In the genomic region with DNA sequence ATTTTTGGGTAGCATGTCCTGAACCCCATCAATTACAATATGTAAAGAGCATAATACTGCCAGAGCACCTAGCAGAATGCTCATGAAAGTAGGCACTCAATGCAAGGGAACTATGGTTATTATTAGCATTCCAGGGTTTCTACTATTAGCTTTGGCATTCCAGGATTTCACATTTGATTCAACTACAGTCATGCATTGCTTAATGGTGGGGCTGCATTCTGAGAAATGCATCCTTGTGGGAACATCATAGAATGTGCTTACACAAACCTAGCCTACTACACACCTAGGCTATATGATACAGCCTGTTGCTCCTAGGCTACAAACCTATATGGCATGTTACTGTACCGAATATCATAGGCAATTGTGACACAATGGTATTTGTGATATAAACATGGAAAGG, we compare ENCODE assay signal across 31 cellular contexts.
DNase-seq lines count a peak whose midpoint lies in the region; ATAC-seq, FAIRE-seq and TF ChIP-seq lines count a peak whose summit lies in the region.
"Had no signal": no experiment of that assay in that cellular context is flagged by ENCODE, and none has a peak within 500 bp of the region (broad histone marks: within the 10 kb centered on the region; RNA-seq: fewer than 3 reads in every experiment).

No MANE protein-coding gene starts in this region.

- H2BK12ac ChIP-seq in H1 (ENCODE audit: low read depth, low read length): peak overlapping the region; percentile 81; the same call in 1 of the 2 replicates

- H3K4me1 Mint-ChIP-seq in naive thymus-derived CD4-positive, alpha-beta T cell: no peaks in the 10 kb centered on the region
- H3K4me1 Mint-ChIP-seq: activated CD4-positive, alpha-beta memory T cell treated with anti-CD3 and anti-CD28 coated beads, Interleukin-2, amount 10 ng/mL, durations not matched to agents 7 days and 5 days; CD8-positive, alpha-beta memory T cell had no signal

- no peaks in the 10 kb centered on the region for H4K20me1 ChIP-seq in H1 (replicated peaks in 1 of 2; ENCODE audit: control insufficient read depth in 1 of 2, insufficient read depth in 2 of 2, low read length in 2 of 2)

- H3K79me2 ChIP-seq in H1 (ENCODE audit: control insufficient read depth in 1 of 2, insufficient read depth in 2 of 2, low read length in 2 of 2): no peaks in the 10 kb centered on the region

- H3K4me3 ChIP-seq in HEK293 (ENCODE audit: low read depth, low read length) (no peak overlapping the region), H1 (ENCODE audit: extremely low read depth in 1 of 4, insufficient read depth in 2 of 4, low read depth in 3 of 4, low read length in 4 of 4) (no peak overlapping the region)
- H3K4me3 ChIP-seq in naive thymus-derived CD4-positive, alpha-beta T cell (ENCODE audit: low read length): no peak overlapping the region
- H3K4me3 ChIP-seq: gastrocnemius medialis, ovary, thoracic aorta had no signal

- H3K27me3 ChIP-seq in H1 (replicated peaks in 1 of 4; ENCODE audit: control insufficient read depth in 3 of 4, extremely low read depth in 1 of 4, insufficient read depth in 3 of 4, low read length in 3 of 4): no peaks in the 10 kb centered on the region
- H3K27me3 ChIP-seq in naive thymus-derived CD4-positive, alpha-beta T cell (ENCODE audit: control insufficient read depth in 2 of 2, insufficient read depth in 2 of 2, low read length in 2 of 2): no peaks in the 10 kb centered on the region
- H3K27me3 ChIP-seq: BE2C, gastrocnemius medialis, ovary had no signal

- H3K4me2 ChIP-seq in H1 (ENCODE audit: insufficient read depth in 1 of 2, low read depth in 2 of 2, low read length in 2 of 2): no peak overlapping the region

- peak overlapping the region; percentile 3; the same call in 1 of the 2 replicates for H2BK20ac ChIP-seq in H1 (ENCODE audit: low read length)

- H3K14ac ChIP-seq in H1 (ENCODE audit: insufficient read length): no peak overlapping the region

- ATAC-seq in left ventricle myocardium superior: no peak
- ATAC-seq in naive thymus-derived CD4-positive, alpha-beta T cell: no peak
- ATAC-seq: gastrocnemius medialis, HCT116, left colon had no signal

- H3K4me1 ChIP-seq in HEK293 (ENCODE audit: control insufficient read depth, insufficient read depth, low read length) (no peaks in the 10 kb centered on the region), H1 (replicated peaks in 1 of 4; ENCODE audit: control insufficient read depth in 3 of 4, insufficient read depth in 4 of 4, low read length in 3 of 4) (peaks cover 0 to 7% (median 4%) of the 10 kb centered on the region in 4 experiments; a peak in 4 of 7 replicates)
- no peaks in the 10 kb centered on the region for H3K4me1 ChIP-seq in naive thymus-derived CD4-positive, alpha-beta T cell (ENCODE audit: control insufficient read depth in 2 of 2, insufficient read depth in 2 of 2, low read length in 2 of 2)
- H3K4me1 ChIP-seq: BE2C had no signal

- CTCF ChIA-PET in HEK293 (lab: Yijun Ruan, JAX): no interaction called here
- CTCF ChIA-PET in H1 (lab: Charles Lee; ENCODE audit: partially characterized antibody): interaction anchor here (0.8 to 1.0 kb wide), 2 partner anchors 44 to 46 kb away, joined by 3 read pairs; no protein-coding TSS in a partner anchor
- CTCF ChIA-PET in naive thymus-derived CD4-positive, alpha-beta T cell (lab: Charles Lee): no interaction called here

- no peak overlapping the region for H3K4ac ChIP-seq in H1 (replicated peaks; ENCODE audit: insufficient read length, low read depth, low read length)

- H3K27ac Mint-ChIP-seq in naive thymus-derived CD4-positive, alpha-beta T cell: no peak overlapping the region
- H3K27ac Mint-ChIP-seq: activated CD4-positive, alpha-beta memory T cell treated with anti-CD3 and anti-CD28 coated beads, Interleukin-2, amount 10 ng/mL, durations not matched to agents 7 days and 5 days; activated naive CD4-positive, alpha-beta T cell treated with anti-CD3 and anti-CD28 coated beads for 36 hours; CD8-positive, alpha-beta memory T cell; stimulated activated naive CD8-positive, alpha-beta T cell treated with anti-CD3 and anti-CD28 coated beads, Interleukin-15, Interleukin-2, amounts not matched to agents 100 ng/mL and 50 ng/mL, for 24 hours had no signal

- H3K27me3 Mint-ChIP-seq in naive thymus-derived CD4-positive, alpha-beta T cell: no peaks in the 10 kb centered on the region
- H3K27me3 Mint-ChIP-seq: stimulated activated naive CD8-positive, alpha-beta T cell treated with anti-CD3 and anti-CD28 coated beads, Interleukin-15, Interleukin-2, amounts not matched to agents 100 ng/mL and 50 ng/mL, for 24 hours had no signal

- 0 out of 2 replicates have a peak overlapping the region, but pooled peaks have one; percentile 34 for H2AK5ac ChIP-seq in H1 (ENCODE audit: low read depth, low read length)

- no peak overlapping the region for H4K91ac ChIP-seq in H1 (replicated peaks; ENCODE audit: insufficient read length, low read length)

- no peak overlapping the region for H2BK5ac ChIP-seq in H1 (ENCODE audit: low read depth, low read length)

- H3K27ac ChIP-seq in HEK293 (ENCODE audit: extremely low read depth, low read depth, low read length) (no peak overlapping the region), H1 (ENCODE audit: low read depth, low read length) (no peak overlapping the region)
- H3K27ac ChIP-seq in naive thymus-derived CD4-positive, alpha-beta T cell (ENCODE audit: low read depth, low read length): no peak overlapping the region
- H3K27ac ChIP-seq: gastrocnemius medialis, ovary, thoracic aorta had no signal

- no peak for TF ChIP-seq POLR2A in H1 (IDR thresholded peaks at IDR 0.05; ENCODE audit: control extremely low read depth in 1 of 2, low read depth in 2 of 2, low read length in 2 of 2)

- H3K18ac ChIP-seq in H1 (ENCODE audit: extremely low read depth, low read length): no peak overlapping the region

- H3K36me3 Mint-ChIP-seq in naive thymus-derived CD4-positive, alpha-beta T cell: no peaks in the 10 kb centered on the region
- H3K36me3 Mint-ChIP-seq: CD8-positive, alpha-beta memory T cell had no signal

- no peak overlapping the region for H3K4me3 Mint-ChIP-seq in naive thymus-derived CD4-positive, alpha-beta T cell
- H3K4me3 Mint-ChIP-seq: activated CD4-positive, alpha-beta memory T cell treated with anti-CD3 and anti-CD28 coated beads, Interleukin-2, amount 10 ng/mL, durations not matched to agents 7 days and 5 days; activated naive CD4-positive, alpha-beta T cell treated with anti-CD3 and anti-CD28 coated beads for 36 hours; CD8-positive, alpha-beta memory T cell; stimulated activated naive CD8-positive, alpha-beta T cell treated with anti-CD3 and anti-CD28 coated beads, Interleukin-15, Interleukin-2, amounts not matched to agents 100 ng/mL and 50 ng/mL, for 24 hours had no signal

- TF ChIP-seq CTCF in HEK293 (tag by site-specific recombination; IDR thresholded peaks at IDR 0.05): no peak
- no peak for TF ChIP-seq CTCF in H1 (IDR thresholded peaks at IDR 0.05; ENCODE audit: control extremely low read depth in 1 of 3, insufficient read depth in 1 of 3, low read depth in 1 of 3, low read length in 3 of 3)

- no peak overlapping the region for H3K23ac ChIP-seq in H1 (ENCODE audit: insufficient read length)

- POLR2A ChIA-PET in HEK293 (lab: Yijun Ruan, JAX) (no interaction called here), H1 (lab: Charles Lee; ENCODE audit: partially characterized antibody) (no interaction called here)
- POLR2A ChIA-PET in naive thymus-derived CD4-positive, alpha-beta T cell (lab: Charles Lee): no interaction called here

- H2BK15ac ChIP-seq in H1 (ENCODE audit: low read length): no peak overlapping the region

- H4K8ac ChIP-seq in H1 (ENCODE audit: extremely low read depth, insufficient read depth, low read length): no peak overlapping the region

- peak; percentile 26 for DNase-seq in AG08395 (ENCODE audit: low spot score)
- DNase-seq in H1 (ENCODE audit: low read depth in 1 of 2, low spot score in 2 of 2): no peak
- DNase-seq in kidney glomerular epithelial cell (lab: John Stamatoyannopoulos, UW): peak; percentile 6
- no peak for DNase-seq in GM19240 (ENCODE audit: insufficient read length, low spot score)
- no peak for DNase-seq in left ventricle myocardium superior
- no peak for DNase-seq in mucosa of gallbladder (ENCODE audit: low spot score)
- DNase-seq in naive thymus-derived CD4-positive, alpha-beta T cell: no peak
- DNase-seq: activated CD4-positive, alpha-beta memory T cell treated with anti-CD3 and anti-CD28 coated beads, Interleukin-2, amount 10 ng/mL, durations not matched to agents 7 days and 5 days; activated CD4-positive, CD25-positive, alpha-beta regulatory T cell treated with anti-CD3 and anti-CD28 coated beads, Interleukin-2, amount 50 U/mL, for 72 hours; activated CD8-positive, alpha-beta memory T cell treated with anti-CD3 and anti-CD28 coated beads, Interleukin-2, amount 50 U/mL, for 4 hours; activated naive CD4-positive, alpha-beta T cell treated with anti-CD3 and anti-CD28 coated beads for 36 hours; amniotic stem cell; BE2C; CD8-positive, alpha-beta memory T cell; gastrocnemius medialis; left colon; mammary epithelial cell; NCI-H1048; NCI-H1694; NCI-H446; NCI-H748 treated with DMSO at 0.1 percent for 48 hours; ovary; SHP77 treated with DMSO at 0.1 percent for 48 hours; small intestine had no signal

- no peaks in the 10 kb centered on the region for H3K9me3 Mint-ChIP-seq in naive thymus-derived CD4-positive, alpha-beta T cell
- H3K9me3 Mint-ChIP-seq: activated CD4-positive, alpha-beta memory T cell treated with anti-CD3 and anti-CD28 coated beads, Interleukin-2, amount 10 ng/mL, durations not matched to agents 7 days and 5 days; activated naive CD4-positive, alpha-beta T cell treated with anti-CD3 and anti-CD28 coated beads for 36 hours; CD8-positive, alpha-beta memory T cell; stimulated activated naive CD8-positive, alpha-beta T cell treated with anti-CD3 and anti-CD28 coated beads, Interleukin-15, Interleukin-2, amounts not matched to agents 100 ng/mL and 50 ng/mL, for 24 hours had no signal

- no peak overlapping the region for H3K56ac ChIP-seq in H1 (replicated peaks; ENCODE audit: insufficient read length, low read depth, low read length)

- no peaks in the 10 kb centered on the region for H3K23me2 ChIP-seq in H1 (ENCODE audit: low read depth, low read length)

- TF ChIP-seq RAD21 in H1 (IDR thresholded peaks at IDR 0.05 in 1 of 2, conservative IDR thresholded peaks at IDR 0.05 in 1 of 2; ENCODE audit: low read depth in 2 of 2, low read length in 2 of 2): no peak

- no peak for TF ChIP-seq EP300 in H1 (IDR thresholded peaks at IDR 0.05; ENCODE audit: borderline replicate concordance in 1 of 2, low read depth in 2 of 2, low read length in 2 of 2)

- no peak overlapping the region for H2BK120ac ChIP-seq in H1 (replicated peaks; ENCODE audit: low read depth, low read length)

- H3K36me3 ChIP-seq in HEK293 (ENCODE audit: control insufficient read depth in 2 of 2, insufficient read depth in 1 of 2, low read length in 2 of 2): no peaks in the 10 kb centered on the region
- H3K36me3 ChIP-seq in H1 (ENCODE audit: control insufficient read depth in 2 of 4, insufficient read depth in 4 of 4, low read length in 3 of 4): no peaks in the 10 kb centered on the region
- H3K36me3 ChIP-seq in naive thymus-derived CD4-positive, alpha-beta T cell (ENCODE audit: control insufficient read depth in 2 of 3, insufficient read depth in 3 of 3, low read length in 3 of 3): no peaks in the 10 kb centered on the region
- H3K36me3 ChIP-seq: BE2C, gastrocnemius medialis, ovary, thoracic aorta had no signal

- H2AFZ ChIP-seq in H1 (ENCODE audit: low read length): no peak overlapping the region

- no peak overlapping the region for H3K9ac ChIP-seq in H1 (replicated peaks in 1 of 4; ENCODE audit: extremely low read depth in 1 of 4, low read depth in 3 of 4, low read length in 3 of 4)

- intact Hi-C loops in left ventricle myocardium superior (cut with micrococcal nuclease): no loop called here
- intact Hi-C loops in naive thymus-derived CD4-positive, alpha-beta T cell (cut with micrococcal nuclease): no loop called here

- H3K9me3 ChIP-seq in HEK293 (ENCODE audit: control insufficient read depth, insufficient read depth, low read depth, low read length) (no peaks in the 10 kb centered on the region), H1 (ENCODE audit: insufficient read depth in 2 of 2, low read depth in 1 of 2, low read length in 1 of 2) (no peaks in the 10 kb centered on the region)
- H3K9me3 ChIP-seq in naive thymus-derived CD4-positive, alpha-beta T cell (ENCODE audit: control insufficient read depth in 2 of 3, low read length in 3 of 3): no peaks in the 10 kb centered on the region
- H3K9me3 ChIP-seq: BE2C, gastrocnemius medialis, ovary, thoracic aorta had no signal

- no peak overlapping the region for H4K5ac ChIP-seq in H1 (ENCODE audit: insufficient read length, low read depth, low read length)

- no peak for FAIRE-seq in H1 (lab: Jason Lieb, UNC)
- FAIRE-seq: bronchial epithelial cell, RCC 7860, small intestine, urothelium cell line had no signal

- H3K79me1 ChIP-seq in H1 (ENCODE audit: low read depth, low read length): no peaks in the 10 kb centered on the region

- 97% methylated on average over 1 of the region's 1 CpG; no CpG with 5 or more reads in 1 of the 2 experiments for WGBS in H1 (ENCODE audit: extremely low coverage in 1 of 2, insufficient coverage in 1 of 2, insufficient read length in 1 of 2, insufficient replicate concordance in 2 of 2, low coverage in 1 of 2, low lambda C conversion rate in 2 of 2, missing lambda C conversion rate in 1 of 2), 2 experiments

Comparison
In these comparisons a context has a peak if more than half of its experiments do, and no peak if none do; other contexts are left out.
1. DNase-seq: peak in AG08395 (single experiment) and kidney glomerular epithelial cell (single experiment); none in H1 (0 of 2), GM19240 (single experiment), left ventricle myocardium superior (single experiment), mucosa of gallbladder (single experiment) and naive thymus-derived CD4-positive, alpha-beta T cell (0 of 9).